Comparison of ENCODE assay signal across 31 cellular contexts in the genomic region with DNA sequence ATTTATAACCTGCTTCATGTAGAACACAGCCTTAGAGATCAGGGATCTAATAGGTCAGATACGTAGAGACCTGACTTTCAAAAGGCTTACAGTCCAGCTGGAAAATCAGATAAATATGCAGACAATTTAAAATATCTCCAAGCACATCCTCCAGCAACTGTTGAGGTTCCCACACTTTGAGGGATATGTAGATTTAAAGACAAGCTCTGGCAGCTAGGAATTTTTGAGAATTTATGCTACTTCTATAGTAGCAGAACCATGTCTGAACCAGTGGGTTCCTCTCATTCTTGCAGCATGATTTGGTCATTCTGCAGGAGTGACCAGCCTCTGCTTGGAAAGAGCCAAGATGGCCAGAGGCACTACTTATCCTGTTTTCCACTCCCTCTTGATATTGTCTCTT.
DNase-seq lines count a peak whose midpoint lies in the region; ATAC-seq and TF ChIP-seq lines count a peak whose summit lies in the region.
"Had no signal": no experiment of that assay in that cellular context is flagged by ENCODE, and none has a peak within 500 bp of the region (broad histone marks: within the 10 kb centered on the region; RNA-seq: fewer than 3 reads in every experiment).

No MANE protein-coding gene starts in this region.

- no peaks in the 10 kb centered on the region for H3K27me3 Mint-ChIP-seq in activated T-cell treated with anti-CD3 and anti-CD28 coated beads, Interleukin-2, amount 50 U/mL, for 72 hours (ENCODE audit: low read depth)
- H3K27me3 Mint-ChIP-seq: activated CD4-positive, alpha-beta memory T cell treated with anti-CD3 and anti-CD28 coated beads, Interleukin-2, amount 10 ng/mL, durations not matched to agents 7 days and 5 days; CD4-positive, alpha-beta T cell; naive B cell; stimulated activated naive CD8-positive, alpha-beta T cell treated with anti-CD3 and anti-CD28 coated beads, Interleukin-15, Interleukin-2, amounts not matched to agents 100 ng/mL and 50 ng/mL, for 24 hours; T-helper 17 cell had no signal

- POLR2A ChIA-PET in AG04449 (lab: Yijun Ruan, JAX), result no interaction called here

- no peaks in the 10 kb centered on the region for H3K4me1 Mint-ChIP-seq in activated T-cell treated with anti-CD3 and anti-CD28 coated beads, Interleukin-2, amount 50 U/mL, for 72 hours (ENCODE audit: low read depth)
- H3K4me1 Mint-ChIP-seq: activated CD4-positive, alpha-beta memory T cell treated with anti-CD3 and anti-CD28 coated beads, Interleukin-2, amount 10 ng/mL, durations not matched to agents 7 days and 5 days had no signal

- intact Hi-C loops in lower leg skin (cut with DNase I; ENCODE audit: low total_unique reads), result no loop called here

- H3K4me1 ChIP-seq in adipocyte (ENCODE audit: control insufficient read depth, insufficient read depth, low read length), result no peaks in the 10 kb centered on the region
- H3K4me1 ChIP-seq: left ventricle myocardium inferior had no signal

- 95 to 97% methylated on average over 1 of the region's 1 CpG for WGBS in lower leg skin, 2 donors

- no peak for ATAC-seq in activated T-cell treated with anti-CD3 and anti-CD28 coated beads, Interleukin-2, amount 50 U/mL, for 72 hours (replicated peaks in 1 of 2)
- ATAC-seq: activated CD4-positive, CD25-positive, alpha-beta regulatory T cell treated with anti-CD3 and anti-CD28 coated beads, Interleukin-2, amount 50 U/mL, for 24 hours; GM12878; right cardiac atrium; T-helper 17 cell had no signal

- no peaks in the 10 kb centered on the region for H3K9me3 Mint-ChIP-seq in activated T-cell treated with anti-CD3 and anti-CD28 coated beads, Interleukin-2, amount 50 U/mL, for 72 hours
- H3K9me3 Mint-ChIP-seq: activated CD4-positive, alpha-beta memory T cell treated with anti-CD3 and anti-CD28 coated beads, Interleukin-2, amount 10 ng/mL, durations not matched to agents 7 days and 5 days; activated naive CD4-positive, alpha-beta T cell treated with anti-CD3 and anti-CD28 coated beads for 36 hours; CD4-positive, alpha-beta T cell; naive B cell had no signal

- no peaks in the 10 kb centered on the region for H3K27me3 ChIP-seq in adipocyte (replicated peaks; ENCODE audit: control insufficient read depth, insufficient read depth, low read length)

- no peak overlapping the region for H3K4me3 ChIP-seq in AG04449 (ENCODE audit: low read depth, low read length)
- H3K4me3 ChIP-seq in adipocyte (ENCODE audit: low read length), result no peak overlapping the region
- H3K4me3 ChIP-seq in fibroblast of the aortic adventitia (ENCODE audit: low read depth, low read length), result no peak overlapping the region
- H3K4me3 ChIP-seq in lower leg skin (ENCODE audit: low read depth, poor library complexity, severe bottlenecking), result no peak overlapping the region
- H3K4me3 ChIP-seq: GM12878, left ventricle myocardium inferior, SK-N-MC, thoracic aorta had no signal

- no peak for TF ChIP-seq CTCF in AG04449 (IDR thresholded peaks at IDR 0.05; ENCODE audit: insufficient read depth, low read length, missing control alignments)
- TF ChIP-seq CTCF in fibroblast of the aortic adventitia (IDR thresholded peaks at IDR 0.05; ENCODE audit: insufficient read depth, low read length), result no peak
- TF ChIP-seq CTCF in lower leg skin (IDR thresholded peaks at IDR 0.05), result no peak

- H3K4me3 Mint-ChIP-seq in activated T-cell treated with anti-CD3 and anti-CD28 coated beads, Interleukin-2, amount 50 U/mL, for 72 hours, result no peak overlapping the region
- H3K4me3 Mint-ChIP-seq: activated CD4-positive, alpha-beta memory T cell treated with anti-CD3 and anti-CD28 coated beads, Interleukin-2, amount 10 ng/mL, durations not matched to agents 7 days and 5 days; activated naive CD4-positive, alpha-beta T cell treated with anti-CD3 and anti-CD28 coated beads for 36 hours; CD4-positive, alpha-beta T cell; naive B cell; stimulated activated naive CD8-positive, alpha-beta T cell treated with anti-CD3 and anti-CD28 coated beads, Interleukin-15, Interleukin-2, amounts not matched to agents 100 ng/mL and 50 ng/mL, for 24 hours; T-helper 17 cell had no signal

- H3K36me3 ChIP-seq in adipocyte (ENCODE audit: control insufficient read depth, insufficient read depth, low read length, severe bottlenecking), result peaks cover 7% of the 10 kb centered on the region
- H3K36me3 ChIP-seq: thoracic aorta had no signal

- TF ChIP-seq POLR2A in lower leg skin (IDR thresholded peaks at IDR 0.05), result no peak

- H3K36me3 Mint-ChIP-seq in activated T-cell treated with anti-CD3 and anti-CD28 coated beads, Interleukin-2, amount 50 U/mL, for 72 hours (ENCODE audit: insufficient read depth in 2 of 2), result peaks cover 0 to 2% of the 10 kb centered on the region in 2 donors

- no peak overlapping the region for H3K27ac Mint-ChIP-seq in activated T-cell treated with anti-CD3 and anti-CD28 coated beads, Interleukin-2, amount 50 U/mL, for 72 hours
- H3K27ac Mint-ChIP-seq: activated CD4-positive, alpha-beta memory T cell treated with anti-CD3 and anti-CD28 coated beads, Interleukin-2, amount 10 ng/mL, durations not matched to agents 7 days and 5 days; CD4-positive, alpha-beta T cell; stimulated activated naive CD8-positive, alpha-beta T cell treated with anti-CD3 and anti-CD28 coated beads, Interleukin-15, Interleukin-2, amounts not matched to agents 100 ng/mL and 50 ng/mL, for 24 hours; T-helper 17 cell had no signal

- CTCF ChIA-PET in AG04449 (lab: Yijun Ruan, JAX), result interaction anchor here (1.2 kb wide), 1 partner anchor 1404 kb away, joined by 4 read pairs; no protein-coding TSS in a partner anchor

- DNase-seq in AG04449 (ENCODE audit: low read depth, low spot score), result peak; percentile 64
- DNase-seq in GM04504 (ENCODE audit: low read depth), result peak; percentile 42
- DNase-seq in adipocyte (ENCODE audit: low read depth), result peak; percentile 37
- DNase-seq in fibroblast of the aortic adventitia (ENCODE audit: low read depth), result peak; percentile 10
- DNase-seq in OCI-M2 (lab: John Stamatoyannopoulos, UW; ENCODE audit: unreplicated experiment), result no peak
- DNase-seq in NCI-H1694 (lab: John Stamatoyannopoulos, UW), result no peak
- DNase-seq in lower leg skin (ENCODE audit: low spot score in 2 of 2), result no peak
- DNase-seq in activated T-cell treated with anti-CD3 and anti-CD28 coated beads, Interleukin-2, amount 50 U/mL, for 72 hours, result no peak
- DNase-seq: activated CD4-positive, alpha-beta memory T cell treated with anti-CD3 and anti-CD28 coated beads, Interleukin-2, amount 10 ng/mL, durations not matched to agents 7 days and 5 days; activated CD8-positive, alpha-beta memory T cell treated with anti-CD3 and anti-CD28 coated beads, Interleukin-2, amount 50 U/mL, for 4 hours; activated naive CD4-positive, alpha-beta T cell treated with anti-CD3 and anti-CD28 coated beads for 36 hours; AML-193; amygdala; CD4-positive, alpha-beta T cell; DND-41; glutamatergic neuron; HCEC 1CT; left ventricle myocardium inferior; naive B cell; NCI-H1092 treated with DMSO at 0.1 percent for 48 hours; NCI-H187; NCI-H524 treated with DMSO at 0.1 percent for 48 hours; OCI-M1; right cardiac atrium; stimulated activated CD8-positive, alpha-beta memory T cell treated with anti-CD3 and anti-CD28 coated beads, Interleukin-4, amount 100 ng/mL, for 48 hours; T-helper 17 cell had no signal

- H3K9me3 ChIP-seq in adipocyte (ENCODE audit: control insufficient read depth, low read length), result no peaks in the 10 kb centered on the region
- H3K9me3 ChIP-seq: left ventricle myocardium inferior, thoracic aorta had no signal

- H3K9ac ChIP-seq in adipocyte (ENCODE audit: low read length), result no peak overlapping the region

Comparison
In these comparisons a context has a peak if more than half of its experiments do, and no peak if none do; other contexts are left out.
1. DNase-seq: peak in AG04449 (single experiment), GM04504 (single experiment), adipocyte (single experiment) and fibroblast of the aortic adventitia (single experiment); none in OCI-M2 (single experiment), NCI-H1694 (single experiment), lower leg skin (0 of 2) and activated T-cell treated with anti-CD3 and anti-CD28 coated beads, Interleukin-2, amount 50 U/mL, for 72 hours (0 of 2).